7 cellular contexts compared by ENCODE assay signal in genomic region chr13:52405369-52405766, GRCh38. TPM values are rescaled to one million over a fixed set of nuclear protein-coding genes. Genes with fewer than 3 reads are reported as not detected.
DNase-seq lines count a peak whose midpoint lies in the region; ATAC-seq and TF ChIP-seq lines count a peak whose summit lies in the region.

No MANE protein-coding gene starts in this region.

- CTCF ChIA-PET in PC-9 (lab: Charles Lee) = no interaction called here

- H3F3A ChIP-seq in PC-9 (ENCODE audit: insufficient read depth, low read depth) = no peaks in the 10 kb centered on the region; the same call in 1 of the 2 replicates

- peak overlapping the region; percentile 72 for H3K4me3 Mint-ChIP-seq in activated naive CD8-positive, alpha-beta T cell treated with anti-CD3 and anti-CD28 coated beads, Interleukin-2, amount 10 ng/mL, durations not matched to agents 7 days and 5 days

- H3K27me3 ChIP-seq in stomach smooth muscle (ENCODE audit: control insufficient read depth in 1 of 2, insufficient read depth in 2 of 2, low read length in 2 of 2) (peaks cover 12 to 16% of the 10 kb centered on the region in 2 donors), PC-9 (ENCODE audit: insufficient read depth, low read depth) (0 out of 2 replicates have a peak, but pooled peaks cover 4% of the 10 kb centered on the region)

- H3K4me1 Mint-ChIP-seq in activated naive CD8-positive, alpha-beta T cell treated with anti-CD3 and anti-CD28 coated beads, Interleukin-2, amount 10 ng/mL, durations not matched to agents 7 days and 5 days = peaks cover 14% of the 10 kb centered on the region

- no peak overlapping the region for H3K9ac ChIP-seq in stomach smooth muscle (ENCODE audit: low read length in 2 of 2)

- no peaks in the 10 kb centered on the region for H3K79me2 ChIP-seq in PC-9 (ENCODE audit: low read depth)

- ATAC-seq in activated naive CD8-positive, alpha-beta T cell treated with anti-CD3 and anti-CD28 coated beads, Interleukin-2, amount 10 ng/mL, durations not matched to agents 7 days and 5 days (ENCODE audit: low read depth) = peak; percentile 15

- H3K4me2 ChIP-seq in PC-9 = no peak overlapping the region; the same call in 1 of the 2 replicates

- no peak overlapping the region for H2AFZ ChIP-seq in PC-9

- H3K4me1 ChIP-seq in stomach smooth muscle (ENCODE audit: control insufficient read depth, insufficient read depth, low read length) (peaks cover 15% of the 10 kb centered on the region), PC-9 (replicated peaks; ENCODE audit: insufficient read depth) (no peaks in the 10 kb centered on the region)

- POLR2A ChIA-PET in activated naive CD8-positive, alpha-beta T cell treated with anti-CD3 and anti-CD28 coated beads, Interleukin-2, amount 10 ng/mL, durations not matched to agents 7 days and 5 days (lab: Charles Lee) = no interaction called here
- POLR2A ChIA-PET in PC-9 (lab: Charles Lee; ENCODE audit: unreplicated experiment) = no interaction called here

- no peaks in the 10 kb centered on the region for H3K36me3 ChIP-seq in stomach smooth muscle (ENCODE audit: control insufficient read depth in 2 of 2, insufficient read depth in 2 of 2, low read length in 2 of 2)
- no peaks in the 10 kb centered on the region for H3K36me3 ChIP-seq in PC-9 (ENCODE audit: low read depth)

- H3K4me3 ChIP-seq in HFF-Myc (replicated peaks; ENCODE audit: low read depth, low read length) (peak overlapping the region; percentile 55), stomach smooth muscle (ENCODE audit: low read length in 2 of 2) (peak overlapping the region; percentile 3 to 70), PC-9 (no peak overlapping the region)

- H3K9me3 Mint-ChIP-seq in activated naive CD8-positive, alpha-beta T cell treated with anti-CD3 and anti-CD28 coated beads, Interleukin-2, amount 10 ng/mL, durations not matched to agents 7 days and 5 days = no peaks in the 10 kb centered on the region

- H3K9me3 ChIP-seq in stomach smooth muscle (ENCODE audit: control insufficient read depth in 2 of 2, low read length in 2 of 2) (no peaks in the 10 kb centered on the region), PC-9 (ENCODE audit: insufficient read depth, low read depth) (no peaks in the 10 kb centered on the region)

- H3K36me3 Mint-ChIP-seq in activated naive CD8-positive, alpha-beta T cell treated with anti-CD3 and anti-CD28 coated beads, Interleukin-2, amount 10 ng/mL, durations not matched to agents 7 days and 5 days = no peaks in the 10 kb centered on the region

- no peak overlapping the region for H3K27ac ChIP-seq in stomach smooth muscle (ENCODE audit: low read length)
- no peak overlapping the region for H3K27ac ChIP-seq in PC-9

- BruUV-seq in PC-9 (replicated peaks; lab: Mats Ljungman, UMichigan) = no TSS peak

- DNase-seq in HFF-Myc (ENCODE audit: extremely low read depth, low read depth) = no peak
- no peak for DNase-seq in activated naive CD8-positive, alpha-beta T cell treated with anti-CD3 and anti-CD28 coated beads, Interleukin-2, amount 10 ng/mL, durations not matched to agents 7 days and 5 days
- DNase-seq in iPS-NIHi11 (ENCODE audit: low spot score) = peak; percentile 21
- no peak for DNase-seq in NCI-H187 (lab: John Stamatoyannopoulos, UW)
- DNase-seq in NCI-H1436 (lab: John Stamatoyannopoulos, UW) = no peak
- no peak for DNase-seq in PC-9

- intact Hi-C loops in PC-9 (cut with micrococcal nuclease; ENCODE audit: unreplicated experiment) = no loop called here

- H3K9me2 ChIP-seq in PC-9 (ENCODE audit: insufficient read depth) = no peaks in the 10 kb centered on the region

- no peak overlapping the region for H3K27ac Mint-ChIP-seq in activated naive CD8-positive, alpha-beta T cell treated with anti-CD3 and anti-CD28 coated beads, Interleukin-2, amount 10 ng/mL, durations not matched to agents 7 days and 5 days

- peaks cover 22% of the 10 kb centered on the region for H3K27me3 Mint-ChIP-seq in activated naive CD8-positive, alpha-beta T cell treated with anti-CD3 and anti-CD28 coated beads, Interleukin-2, amount 10 ng/mL, durations not matched to agents 7 days and 5 days

- TF ChIP-seq CTCF in HFF-Myc (IDR thresholded peaks at IDR 0.05; ENCODE audit: low read depth, low read length, missing control alignments) (no peak), PC-9 (conservative IDR thresholded peaks at IDR 0.05) (no peak)

- H4K20me1 ChIP-seq in PC-9 (ENCODE audit: insufficient read depth) = no peaks in the 10 kb centered on the region

RNA-seq across cellular contexts. Expression of gene THSD1, which starts 0.6 kb away (rescaled TPM):
- under 1 TPM; 0.47 to 0.54 TPM for total RNA-seq in activated naive CD8-positive, alpha-beta T cell treated with anti-CD3 and anti-CD28 coated beads, Interleukin-2, amount 10 ng/mL, durations not matched to agents 7 days and 5 days
- total RNA-seq in PC-9 (2021) = 0.25 and 0.33 TPM in 2 replicates

RNA-seq across cellular contexts. Expression of gene VPS36, which starts 45.1 kb away (rescaled TPM):
- total RNA-seq in activated naive CD8-positive, alpha-beta T cell treated with anti-CD3 and anti-CD28 coated beads, Interleukin-2, amount 10 ng/mL, durations not matched to agents 7 days and 5 days = 10 to 100 TPM; 41.7 to 45.8 TPM
- total RNA-seq in PC-9 (2021) = 28.1 and 31.6 TPM in 2 replicates

RNA-seq across cellular contexts. Expression of gene CKAP2, which starts 49.9 kb away (rescaled TPM):
- 10 to 100 TPM; 59.2 to 61.7 TPM for total RNA-seq in activated naive CD8-positive, alpha-beta T cell treated with anti-CD3 and anti-CD28 coated beads, Interleukin-2, amount 10 ng/mL, durations not matched to agents 7 days and 5 days
- 51.4 and 91.3 TPM in 2 replicates for total RNA-seq in PC-9 (2021)
